Comparison of ENCODE assay signal across 18 cellular contexts in genomic region chr7:157362729-157363128, GRCh38. TPM values are rescaled to one million over a fixed set of nuclear protein-coding genes. Genes with fewer than 3 reads are reported as not detected.
DNase-seq lines count a peak whose midpoint lies in the region; ATAC-seq, FAIRE-seq and TF ChIP-seq lines count a peak whose summit lies in the region.
"Had no signal": no experiment of that assay in that cellular context is flagged by ENCODE, and none has a peak within 500 bp of the region (broad histone marks: within the 10 kb centered on the region; RNA-seq: fewer than 3 reads in every experiment).

No MANE protein-coding gene starts in this region.

- POLR2A ChIA-PET in RWPE1 (lab: Yijun Ruan, JAX; ENCODE audit: low non-redundant PET) = no interaction called here
- POLR2A ChIA-PET in naive thymus-derived CD4-positive, alpha-beta T cell (lab: Charles Lee) = no interaction called here

- no peak for TF ChIP-seq CTCF in RWPE1 (conservative IDR thresholded peaks at IDR 0.05; ENCODE audit: low read depth)

- peaks cover 90% of the 10 kb centered on the region for H3K36me3 Mint-ChIP-seq in central memory CD8-positive, alpha-beta T cell (ENCODE audit: insufficient read depth)
- peaks cover 100% of the 10 kb centered on the region for H3K36me3 Mint-ChIP-seq in stimulated activated effector memory CD8-positive, alpha-beta T cell treated with anti-CD3 and anti-CD28 coated beads, Interleukin-12 subunit alpha, Interleukin-12 subunit beta, amount 100 ng/mL, for 72 hours
- H3K36me3 Mint-ChIP-seq in naive thymus-derived CD4-positive, alpha-beta T cell = peaks cover 12 to 62% (median 34%) of the 10 kb centered on the region in 5 donors

- no peak overlapping the region for H3K4me3 Mint-ChIP-seq in central memory CD8-positive, alpha-beta T cell
- no peak overlapping the region for H3K4me3 Mint-ChIP-seq in stimulated activated effector memory CD8-positive, alpha-beta T cell treated with anti-CD3 and anti-CD28 coated beads, Interleukin-12 subunit alpha, Interleukin-12 subunit beta, amount 100 ng/mL, for 72 hours
- no peak overlapping the region for H3K4me3 Mint-ChIP-seq in naive thymus-derived CD4-positive, alpha-beta T cell

- peaks cover 0 to 8% of the 10 kb centered on the region in 2 donors for H3K4me1 ChIP-seq in naive thymus-derived CD4-positive, alpha-beta T cell (ENCODE audit: control insufficient read depth in 2 of 2, insufficient read depth in 2 of 2, low read length in 2 of 2)
- H3K4me1 ChIP-seq: Peyer's patch had no signal

- H3K4me1 Mint-ChIP-seq in central memory CD8-positive, alpha-beta T cell = peaks cover 59% of the 10 kb centered on the region
- peaks cover 47% of the 10 kb centered on the region for H3K4me1 Mint-ChIP-seq in stimulated activated effector memory CD8-positive, alpha-beta T cell treated with anti-CD3 and anti-CD28 coated beads, Interleukin-12 subunit alpha, Interleukin-12 subunit beta, amount 100 ng/mL, for 72 hours
- peaks cover 20 to 42% (median 38%) of the 10 kb centered on the region in 7 donors for H3K4me1 Mint-ChIP-seq in naive thymus-derived CD4-positive, alpha-beta T cell

- intact Hi-C loops in naive thymus-derived CD4-positive, alpha-beta T cell (cut with micrococcal nuclease) = no loop called here

- no peaks in the 10 kb centered on the region for H3K9me3 Mint-ChIP-seq in central memory CD8-positive, alpha-beta T cell
- H3K9me3 Mint-ChIP-seq in stimulated activated effector memory CD8-positive, alpha-beta T cell treated with anti-CD3 and anti-CD28 coated beads, Interleukin-12 subunit alpha, Interleukin-12 subunit beta, amount 100 ng/mL, for 72 hours = no peaks in the 10 kb centered on the region
- no peaks in the 10 kb centered on the region for H3K9me3 Mint-ChIP-seq in naive thymus-derived CD4-positive, alpha-beta T cell

- peak overlapping the region; percentile 72 for H3K27ac Mint-ChIP-seq in central memory CD8-positive, alpha-beta T cell (ENCODE audit: low read depth)
- H3K27ac Mint-ChIP-seq in stimulated activated effector memory CD8-positive, alpha-beta T cell treated with anti-CD3 and anti-CD28 coated beads, Interleukin-12 subunit alpha, Interleukin-12 subunit beta, amount 100 ng/mL, for 72 hours = peak overlapping the region; percentile 60
- H3K27ac Mint-ChIP-seq in naive thymus-derived CD4-positive, alpha-beta T cell = peak overlapping the region in 1 of 9 donors; percentile 25
- H3K27ac Mint-ChIP-seq: CD4-positive, CD25-positive, alpha-beta regulatory T cell had no signal

- CTCF ChIA-PET in RWPE1 (lab: Yijun Ruan, JAX) = interaction anchor here (0.6 kb wide), 1 partner anchor 35 kb away, joined by 3 read pairs; no protein-coding TSS in a partner anchor
- CTCF ChIA-PET in naive thymus-derived CD4-positive, alpha-beta T cell (lab: Charles Lee) = no interaction called here

- DNase-seq in activated effector memory CD4-positive, alpha-beta T cell treated with anti-CD3 and anti-CD28 coated beads, Interleukin-2, amount 50 U/mL, for 16 hours = peak; percentile 31
- DNase-seq in activated effector memory CD4-positive, alpha-beta T cell treated with Interleukin-2 at 50 U/mL for 16 hours = no peak
- no peak for DNase-seq in RWPE1 (ENCODE audit: low spot score)
- DNase-seq in central memory CD8-positive, alpha-beta T cell (ENCODE audit: low spot score in 2 of 2) = no peak
- DNase-seq in stimulated activated effector memory CD8-positive, alpha-beta T cell treated with anti-CD3 and anti-CD28 coated beads, Interleukin-12 subunit alpha, Interleukin-12 subunit beta, amount 100 ng/mL, for 72 hours (ENCODE audit: low spot score in 2 of 2) = no peak
- no peak for DNase-seq in naive thymus-derived CD4-positive, alpha-beta T cell
- no peak for DNase-seq in RCC 7860 (ENCODE audit: low spot score)
- DNase-seq: ACHN; CD4-positive, CD25-positive, alpha-beta regulatory T cell; DMS53; GM23248; MV-4-11; NCI-H1436; NCI-H2029 treated with DMSO at 0.1 percent for 48 hours; NCI-H510A treated with DMSO at 0.1 percent for 48 hours had no signal

- ATAC-seq in central memory CD8-positive, alpha-beta T cell (replicated peaks; ENCODE audit: extremely low read depth, poor library complexity, severe bottlenecking) = no peak
- ATAC-seq in stimulated activated effector memory CD8-positive, alpha-beta T cell treated with anti-CD3 and anti-CD28 coated beads, Interleukin-12 subunit alpha, Interleukin-12 subunit beta, amount 100 ng/mL, for 72 hours = no peak
- no peak for ATAC-seq in naive thymus-derived CD4-positive, alpha-beta T cell

- H3K27me3 ChIP-seq in naive thymus-derived CD4-positive, alpha-beta T cell (ENCODE audit: control insufficient read depth in 2 of 2, insufficient read depth in 2 of 2, low read length in 2 of 2) = no peaks in the 10 kb centered on the region
- H3K27me3 ChIP-seq: Peyer's patch had no signal

- H3K27ac ChIP-seq in RWPE1 = peak overlapping the region; percentile 6; the same call in 1 of the 2 replicates
- no peak overlapping the region for H3K27ac ChIP-seq in naive thymus-derived CD4-positive, alpha-beta T cell (ENCODE audit: low read depth, low read length)
- H3K27ac ChIP-seq: GM23248, Peyer's patch had no signal

- H3K36me3 ChIP-seq in naive thymus-derived CD4-positive, alpha-beta T cell (ENCODE audit: control insufficient read depth in 2 of 3, insufficient read depth in 3 of 3, low read length in 3 of 3) = peaks cover 34 to 85% (median 38%) of the 10 kb centered on the region in 3 experiments

- H3K27me3 Mint-ChIP-seq in central memory CD8-positive, alpha-beta T cell = no peaks in the 10 kb centered on the region
- no peaks in the 10 kb centered on the region for H3K27me3 Mint-ChIP-seq in naive thymus-derived CD4-positive, alpha-beta T cell
- H3K27me3 Mint-ChIP-seq: CD4-positive, CD25-positive, alpha-beta regulatory T cell had no signal

- no peak for FAIRE-seq in RCC 7860 (lab: Jason Lieb, UNC)
- FAIRE-seq: GM18507, HTR-8/SVneo had no signal

- H3K4me3 ChIP-seq in naive thymus-derived CD4-positive, alpha-beta T cell (ENCODE audit: low read length) = no peak overlapping the region
- H3K4me3 ChIP-seq: GM23248, Peyer's patch had no signal

- no peaks in the 10 kb centered on the region for H3K9me3 ChIP-seq in naive thymus-derived CD4-positive, alpha-beta T cell (ENCODE audit: control insufficient read depth in 2 of 3, low read length in 3 of 3)
- H3K9me3 ChIP-seq: Peyer's patch had no signal

RNA-seq across cellular contexts. Expression of gene DNAJB6, which starts 25.9 kb away (rescaled TPM):
- total RNA-seq in naive thymus-derived CD4-positive, alpha-beta T cell = 100 to 1,000 TPM in 2 of 5 experiments, 10 to 100 TPM in 3; 79.8 to 219 (median 96.0) TPM
- polyA plus RNA-seq in naive thymus-derived CD4-positive, alpha-beta T cell = 100 to 1,000 TPM; 114 to 130 TPM
